In the genomic region with DNA sequence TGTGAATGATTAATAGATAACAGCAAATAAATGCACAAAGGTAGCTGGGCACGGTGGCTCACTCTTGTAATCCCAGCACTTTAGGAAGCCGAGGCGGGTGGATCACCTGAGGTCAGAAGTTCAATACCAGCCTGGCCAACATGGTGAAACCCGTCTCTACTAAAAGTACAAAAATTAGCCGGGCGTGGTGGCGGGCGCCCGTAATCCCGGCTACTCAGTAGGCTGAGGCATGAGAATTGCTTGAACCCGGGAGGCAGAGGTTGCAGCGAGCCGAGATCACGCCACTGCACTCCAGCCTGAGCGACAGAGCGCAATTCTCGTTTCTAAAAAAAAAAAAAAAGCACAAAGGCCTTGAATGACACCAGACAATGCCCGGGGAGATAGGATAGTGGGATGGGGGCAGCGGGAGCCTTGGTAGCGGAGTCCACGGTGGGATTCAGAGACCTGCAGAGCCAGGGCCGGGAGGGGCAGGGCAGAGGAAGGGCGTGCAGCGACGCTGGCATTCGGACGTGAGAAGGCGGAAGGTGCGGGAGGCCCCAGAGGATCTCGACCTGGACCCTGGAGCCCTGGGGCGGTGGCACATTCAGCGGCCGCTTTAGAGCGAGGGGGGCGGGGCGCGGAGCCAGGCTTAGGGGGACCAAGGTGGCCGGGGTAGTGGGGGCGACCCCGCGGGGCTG, we compare ENCODE assay signal across 8 cellular contexts. TPM values are rescaled to one million over a fixed set of nuclear protein-coding genes. Genes with fewer than 3 reads are reported as not detected.
A peak's percentile ranks its signal among the peaks of the same experiment; 100 is the strongest.
DNase-seq lines count a peak whose midpoint lies in the region; ATAC-seq and TF ChIP-seq lines count a peak whose summit lies in the region.
"Not testable (repeated sequence)": the region's sequence is repeated elsewhere in the genome, so short reads cannot be mapped to it uniquely, and the experiment has no call there.

No MANE protein-coding gene starts in this region.

- peaks cover 17% of the 10 kb centered on the region for H3K4me1 ChIP-seq in mononuclear cell (ENCODE audit: insufficient read depth, low read length)

- in situ Hi-C loops in SK-MEL-5 (cut with HindIII; ENCODE audit: low pct_unique_long_range_greater_than_20kb, low sequenced_read_pairs) = not testable (repeated sequence)

- H3K27me3 ChIP-seq in CD4-positive, alpha-beta T cell (ENCODE audit: control insufficient read depth, insufficient read depth, low read length); mononuclear cell (ENCODE audit: insufficient read depth, low read length): not testable (repeated sequence)

- H3K4me3 Mint-ChIP-seq in CD4-positive, alpha-beta T cell = peak overlapping the region; percentile 91
- H3K4me3 Mint-ChIP-seq in IgD-negative memory B cell = peak overlapping the region; percentile 77 to 95 (median 92)
- peak overlapping the region; percentile 91 for H3K4me3 Mint-ChIP-seq in activated naive CD8-positive, alpha-beta T cell

- POLR2A ChIA-PET in CD4-positive, alpha-beta T cell (lab: Charles Lee) = interaction anchor here (0.6 to 3.8 kb wide), 13 partner anchors 7 to 918 kb away, joined by 3 to 60 read pairs (median 7); a partner anchor contains a TSS

- not testable (repeated sequence) for H3K36me3 Mint-ChIP-seq in CD4-positive, alpha-beta T cell (ENCODE audit: low read depth); IgD-negative memory B cell; activated naive CD8-positive, alpha-beta T cell

- CTCF ChIA-PET in CD4-positive, alpha-beta T cell (lab: Charles Lee) = interaction anchor here (1.0 to 2.9 kb wide), 4 partner anchors 7 to 45 kb away, joined by 4 to 19 read pairs (median 6); no protein-coding TSS in a partner anchor

- H3K27ac ChIP-seq in CD4-positive, alpha-beta T cell (ENCODE audit: low read depth, low read length) = peak overlapping the region; percentile 89

- intact Hi-C loops in CD4-positive, alpha-beta T cell (cut with DNase I, micrococcal nuclease) = loop anchor here (2.0 to 5.0 kb wide), 3 partner anchors 13 to 35 kb away; no protein-coding TSS in a partner anchor

- H3K9me3 ChIP-seq in CD4-positive, alpha-beta T cell (ENCODE audit: control insufficient read depth, low read length); mononuclear cell (ENCODE audit: low read depth, low read length): not testable (repeated sequence)

- not testable (repeated sequence) for ATAC-seq in CD4-positive, alpha-beta T cell (ENCODE audit: poor library complexity)
- ATAC-seq in GM21515 (IDR thresholded peaks at IDR 0.05; ENCODE audit: unreplicated experiment) = peak; percentile 13

- TF ChIP-seq CTCF in CD4-positive, alpha-beta T cell (IDR thresholded peaks at IDR 0.05); fibroblast of pulmonary artery (IDR thresholded peaks at IDR 0.05; ENCODE audit: low read length, missing control alignments): not testable (repeated sequence)

- H3K9me3 Mint-ChIP-seq in CD4-positive, alpha-beta T cell; IgD-negative memory B cell; activated naive CD8-positive, alpha-beta T cell (ENCODE audit: low read depth): not testable (repeated sequence)

- H3K4me3 ChIP-seq in fibroblast of pulmonary artery (replicated peaks; ENCODE audit: low read depth, low read length) = peak overlapping the region; percentile 86
- H3K4me3 ChIP-seq in mononuclear cell (ENCODE audit: low read length) = peak overlapping the region; percentile 74

- H3K27me3 Mint-ChIP-seq in CD4-positive, alpha-beta T cell; IgD-negative memory B cell; activated naive CD8-positive, alpha-beta T cell: not testable (repeated sequence)

- peak in 6 of 10 experiments; percentile 7 to 48 (median 20) for DNase-seq in CD4-positive, alpha-beta T cell
- DNase-seq in SK-MEL-5 (ENCODE audit: low read depth, low spot score) = peak; percentile 29
- peak; percentile 8 for DNase-seq in fibroblast of pulmonary artery (ENCODE audit: low read depth)
- peak; percentile 35 for DNase-seq in stimulated activated CD4-positive, alpha-beta T cell treated with anti-CD3 and anti-CD28 coated beads, Interleukin-4, amount 100 ng/mL, for 1 hour

- peak overlapping the region; percentile 99 for H3K27ac Mint-ChIP-seq in CD4-positive, alpha-beta T cell
- peak overlapping the region in 2 of 3 donors; percentile 75 to 98 for H3K27ac Mint-ChIP-seq in IgD-negative memory B cell
- peak overlapping the region; percentile 41 for H3K27ac Mint-ChIP-seq in activated naive CD8-positive, alpha-beta T cell

- H3K4me1 Mint-ChIP-seq in CD4-positive, alpha-beta T cell (ENCODE audit: low read depth) = peaks cover 13% of the 10 kb centered on the region
- H3K4me1 Mint-ChIP-seq in IgD-negative memory B cell = peaks cover 1 to 12% (median 7%) of the 10 kb centered on the region in 3 donors
- peaks cover 11% of the 10 kb centered on the region for H3K4me1 Mint-ChIP-seq in activated naive CD8-positive, alpha-beta T cell (ENCODE audit: low read depth)

RNA-seq across cellular contexts. Expression of a gene that starts 1.1 kb away (rescaled TPM):
- total RNA-seq in CD4-positive, alpha-beta T cell = 1 to 10 TPM; 7.8 to 8.1 TPM
- polyA plus RNA-seq in IgD-negative memory B cell = 20.8 TPM
- total RNA-seq in SK-MEL-5 (2014; rRNA removed; shearing (Covaris generic)) = 30.3 and 31.8 TPM in 2 replicates
- polyA plus RNA-seq in SK-MEL-5 (2015; cell fraction: cytosol; rRNA removed) = 64.1 and 71.9 TPM in 2 replicates
- polyA plus RNA-seq in SK-MEL-5 (2015; cell fraction: nucleus; rRNA removed) = 4.5 and 9.3 TPM in 2 replicates
- 8.1 TPM for total RNA-seq in mononuclear cell

RNA-seq across cellular contexts. Expression of a gene that starts 24.0 kb away (rescaled TPM):
- 1 to 10 TPM in 1 of 2 experiments, under 1 TPM in 1; 0.93 to 1.1 TPM for total RNA-seq in CD4-positive, alpha-beta T cell
- not detected for polyA plus RNA-seq in IgD-negative memory B cell
- not detected in 2 replicates for total RNA-seq in SK-MEL-5 (2014; rRNA removed; shearing (Covaris generic))
- 0.73 TPM in 1 of 2 replicates, not detected in the other for polyA plus RNA-seq in SK-MEL-5 (2015; cell fraction: cytosol; rRNA removed)
- 0.65 TPM in 1 of 2 replicates, not detected in the other for polyA plus RNA-seq in SK-MEL-5 (2015; cell fraction: nucleus; rRNA removed)
- 0.21 TPM for total RNA-seq in mononuclear cell

RNA-seq across cellular contexts. Expression of a gene that starts 29.8 kb away (rescaled TPM):
- 10 to 100 TPM; 84.8 to 97.0 TPM for total RNA-seq in CD4-positive, alpha-beta T cell
- 14.8 TPM for polyA plus RNA-seq in IgD-negative memory B cell
- total RNA-seq in SK-MEL-5 (2014; rRNA removed; shearing (Covaris generic)) = 19.3 and 25.8 TPM in 2 replicates
- polyA plus RNA-seq in SK-MEL-5 (2015; cell fraction: cytosol; rRNA removed) = 31.1 and 34.1 TPM in 2 replicates
- 87.6 and 88.5 TPM in 2 replicates for polyA plus RNA-seq in SK-MEL-5 (2015; cell fraction: nucleus; rRNA removed)
- 15.7 TPM for total RNA-seq in mononuclear cell

RNA-seq across cellular contexts. Expression of a gene that starts 51.8 kb away (rescaled TPM):
- not detected for total RNA-seq in CD4-positive, alpha-beta T cell
- polyA plus RNA-seq in IgD-negative memory B cell = not detected
- not detected in 2 replicates for total RNA-seq in SK-MEL-5 (2014; rRNA removed; shearing (Covaris generic))
- not detected in 2 replicates for polyA plus RNA-seq in SK-MEL-5 (2015; cell fraction: cytosol; rRNA removed)
- not detected in 2 replicates for polyA plus RNA-seq in SK-MEL-5 (2015; cell fraction: nucleus; rRNA removed)
- total RNA-seq in mononuclear cell = 1.2 TPM

Comparison
In these comparisons a context has a peak if more than half of its experiments do, and no peak if none do; other contexts are left out.
1. H3K27ac Mint-ChIP-seq: peak in every context shown above with its lines; median percentile 99 in CD4-positive, alpha-beta T cell; 86 in IgD-negative memory B cell; 41 in activated naive CD8-positive, alpha-beta T cell.